9 cellular contexts compared by ENCODE assay signal in the genomic region with DNA sequence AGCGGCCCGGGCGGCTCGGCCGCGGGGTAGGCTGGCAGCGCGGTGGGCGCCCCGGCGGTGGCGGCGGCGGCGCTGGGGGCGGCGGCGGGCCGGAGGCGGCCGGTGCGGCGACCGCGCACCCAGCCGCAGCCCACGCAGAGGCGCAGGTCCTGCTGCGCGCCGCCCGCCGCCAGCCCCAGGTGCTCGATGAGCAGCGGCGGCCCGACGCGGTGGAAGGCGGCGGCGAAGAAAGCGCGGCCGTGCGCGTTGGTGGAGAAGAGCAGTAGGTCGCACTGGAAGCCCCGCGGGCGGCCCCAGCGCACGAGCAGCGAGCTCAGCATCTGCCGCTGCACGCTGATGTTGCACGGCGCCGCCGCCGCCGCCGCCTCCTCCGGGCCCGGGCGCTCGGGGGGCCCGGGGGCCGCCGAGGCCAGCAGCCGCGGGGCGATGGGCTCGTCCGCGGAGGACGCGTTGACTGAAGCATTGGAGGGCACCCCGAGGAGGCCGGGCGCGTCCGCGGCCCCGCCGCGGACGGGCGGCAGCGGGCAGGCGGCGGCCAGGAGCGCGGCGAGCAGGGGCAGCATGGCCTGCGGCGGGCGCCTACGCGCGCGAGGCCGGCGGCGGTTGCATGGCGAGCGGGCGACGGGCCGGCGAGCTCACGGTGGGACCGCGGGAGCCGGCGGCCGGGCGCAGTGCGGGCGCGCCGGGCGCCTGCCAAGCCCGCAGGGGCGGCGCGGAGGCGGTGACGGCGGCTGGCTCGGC. TPM values are rescaled to one million over a fixed set of nuclear protein-coding genes. Genes with fewer than 3 reads are reported as not detected.
DNase-seq lines count a peak whose midpoint lies in the region; ATAC-seq and TF ChIP-seq lines count a peak whose summit lies in the region.
"Had no signal": no experiment of that assay in that cellular context is flagged by ENCODE, and none has a peak within 500 bp of the region (broad histone marks: within the 10 kb centered on the region; RNA-seq: fewer than 3 reads in every experiment).

No MANE protein-coding gene starts in this region.

- peak overlapping the region; percentile 81 to 92 for H3K4me3 Mint-ChIP-seq in CD14-positive monocyte
- no peak overlapping the region for H3K4me3 Mint-ChIP-seq in activated CD8-positive, alpha-beta T cell treated with anti-CD3 and anti-CD28 coated beads for 36 hours

- peak; percentile 36 for ATAC-seq in GM19438 (IDR thresholded peaks at IDR 0.05; ENCODE audit: low read depth, unreplicated experiment)
- ATAC-seq in activated CD8-positive, alpha-beta T cell treated with anti-CD3 and anti-CD28 coated beads for 36 hours = peak; percentile 40

- WGBS in esophagus, 2 donors = 0 to 1% methylated on average over 64 to 131 of the region's 131 CpGs

- peaks cover 18% of the 10 kb centered on the region for H3K4me1 ChIP-seq in HUES48 (ENCODE audit: control insufficient read depth, insufficient read depth, low read length)
- H3K4me1 ChIP-seq in esophagus (ENCODE audit: control insufficient read depth in 2 of 2, insufficient read depth in 2 of 2, low read length in 1 of 2) = peaks cover 0 to 10% of the 10 kb centered on the region in 2 donors

- H3K27ac ChIP-seq in HUES48 (ENCODE audit: low read depth, low read length) = no peak overlapping the region
- peak overlapping the region in 1 of 2 donors; percentile 37 for H3K27ac ChIP-seq in esophagus (ENCODE audit: low read depth in 2 of 2, low read length in 1 of 2)
- H3K27ac ChIP-seq in neural cell (ENCODE audit: low read length) = no peak overlapping the region

- peaks cover 5 to 6% of the 10 kb centered on the region in 2 donors for H3K36me3 Mint-ChIP-seq in CD14-positive monocyte
- no peaks in the 10 kb centered on the region for H3K36me3 Mint-ChIP-seq in activated CD8-positive, alpha-beta T cell treated with anti-CD3 and anti-CD28 coated beads for 36 hours (ENCODE audit: low read depth)
- H3K36me3 Mint-ChIP-seq: IgD-negative memory B cell had no signal

- TF ChIP-seq CTCF in CD14-positive monocyte (IDR thresholded peaks at IDR 0.05) (no peak), neural cell (IDR thresholded peaks at IDR 0.05; ENCODE audit: poor library complexity, severe bottlenecking) (peak; percentile 2)
- no peak for TF ChIP-seq CTCF in activated CD8-positive, alpha-beta T cell treated with anti-CD3 and anti-CD28 coated beads for 36 hours (IDR thresholded peaks at IDR 0.05)

- H2AFZ ChIP-seq in neural cell (ENCODE audit: low read depth, low read length) = no peak overlapping the region

- H3F3A ChIP-seq in neural cell (ENCODE audit: insufficient read depth, low read length, poor library complexity, severe bottlenecking) = no peaks in the 10 kb centered on the region

- POLR2A ChIA-PET in activated CD8-positive, alpha-beta T cell treated with anti-CD3 and anti-CD28 coated beads for 36 hours (lab: Charles Lee) = no interaction called here

- H3K9ac ChIP-seq in HUES48 (ENCODE audit: low read depth, low read length) (no peak overlapping the region), neural cell (ENCODE audit: low read length) (peak overlapping the region; percentile 62)

- H3K79me2 ChIP-seq in neural cell (replicated peaks; ENCODE audit: insufficient read depth, low read length) = no peaks in the 10 kb centered on the region

- H3K4me1 Mint-ChIP-seq in CD14-positive monocyte = peaks cover 8% of the 10 kb centered on the region
- H3K4me1 Mint-ChIP-seq in activated CD8-positive, alpha-beta T cell treated with anti-CD3 and anti-CD28 coated beads for 36 hours (ENCODE audit: low read depth) = peaks cover 12% of the 10 kb centered on the region

- DNase-seq in CD14-positive monocyte (ENCODE audit: low spot score) = no peak
- DNase-seq in activated CD8-positive, alpha-beta T cell treated with anti-CD3 and anti-CD28 coated beads for 36 hours = peak; percentile 54
- no peak for DNase-seq in SKM-1 treated with dmso at 0.1 percent for 144 hours (lab: John Stamatoyannopoulos, UW; ENCODE audit: unreplicated experiment)
- DNase-seq in mesenteric fat pad (ENCODE audit: low spot score) = no peak

- intact Hi-C loops in CD14-positive monocyte (cut with micrococcal nuclease) = loop anchor here (2.0 to 10.0 kb wide), 3 partner anchors 273 to 439 kb away; no protein-coding TSS in a partner anchor
- intact Hi-C loops in activated CD8-positive, alpha-beta T cell treated with anti-CD3 and anti-CD28 coated beads for 36 hours (cut with micrococcal nuclease) = no loop called here

- H3K4me3 ChIP-seq in HUES48 (ENCODE audit: low read depth, low read length) (peak overlapping the region; percentile 81; the same call in 1 of the 2 replicates), esophagus (ENCODE audit: low read depth in 1 of 2, low read length in 2 of 2) (peak overlapping the region; percentile 55 to 70), neural cell (ENCODE audit: low read length) (peak overlapping the region; percentile 66)

- H3K9me3 ChIP-seq in HUES48 (ENCODE audit: control insufficient read depth, insufficient read depth, low read length) (no peaks in the 10 kb centered on the region), esophagus (ENCODE audit: control insufficient read depth in 2 of 2, insufficient read depth in 1 of 2, low read depth in 1 of 2, low read length in 1 of 2) (no peaks in the 10 kb centered on the region), neural cell (ENCODE audit: low read length) (no peaks in the 10 kb centered on the region)

- H3K9me2 ChIP-seq in neural cell (ENCODE audit: insufficient read depth, low read length) = no peaks in the 10 kb centered on the region

- 0 out of 2 replicates have a peak, but pooled peaks cover 2% of the 10 kb centered on the region for H3K36me3 ChIP-seq in HUES48 (ENCODE audit: control insufficient read depth, insufficient read depth, low read length)
- no peaks in the 10 kb centered on the region for H3K36me3 ChIP-seq in esophagus (ENCODE audit: control insufficient read depth in 2 of 2, insufficient read depth in 2 of 2, low read length in 1 of 2)
- H3K36me3 ChIP-seq in neural cell (ENCODE audit: insufficient read depth, low read length) = no peaks in the 10 kb centered on the region

- CTCF ChIA-PET in activated CD8-positive, alpha-beta T cell treated with anti-CD3 and anti-CD28 coated beads for 36 hours (lab: Charles Lee) = interaction anchor here (1.0 to 2.2 kb wide), 4 partner anchors 184 to 189 kb away, joined by 3 to 8 read pairs (median 4); no protein-coding TSS in a partner anchor

- no peaks in the 10 kb centered on the region for H4K20me1 ChIP-seq in neural cell (ENCODE audit: insufficient read depth)

- H3K9me3 Mint-ChIP-seq in CD14-positive monocyte = peaks cover 0 to 6% (median 5%) of the 10 kb centered on the region in 7 donors
- H3K9me3 Mint-ChIP-seq in activated CD8-positive, alpha-beta T cell treated with anti-CD3 and anti-CD28 coated beads for 36 hours = no peaks in the 10 kb centered on the region

- peaks cover 57 to 63% (median 63%) of the 10 kb centered on the region in 3 donors for H3K27me3 Mint-ChIP-seq in CD14-positive monocyte (ENCODE audit: low read depth in 3 of 3)
- H3K27me3 Mint-ChIP-seq in activated CD8-positive, alpha-beta T cell treated with anti-CD3 and anti-CD28 coated beads for 36 hours = peaks cover 64% of the 10 kb centered on the region

- no peak overlapping the region for H3K27ac Mint-ChIP-seq in CD14-positive monocyte
- H3K27ac Mint-ChIP-seq in activated CD8-positive, alpha-beta T cell treated with anti-CD3 and anti-CD28 coated beads for 36 hours = no peak overlapping the region

- TF ChIP-seq EP300 in neural cell (conservative IDR thresholded peaks at IDR 0.05; ENCODE audit: poor library complexity, severe bottlenecking) = no peak

- no peak for TF ChIP-seq RAD21 in neural cell (conservative IDR thresholded peaks at IDR 0.05)

- H3K27me3 ChIP-seq in HUES48 (ENCODE audit: control insufficient read depth, insufficient read depth, low read length) = peaks cover 16% of the 10 kb centered on the region
- peaks cover 0 to 8% of the 10 kb centered on the region in 2 donors for H3K27me3 ChIP-seq in esophagus (ENCODE audit: control insufficient read depth in 1 of 2, insufficient read depth in 2 of 2, low read length in 2 of 2)
- H3K27me3 ChIP-seq in neural cell (ENCODE audit: insufficient read depth, low read depth, low read length) = peaks cover 13% of the 10 kb centered on the region

- no peak overlapping the region for H3K4me2 ChIP-seq in neural cell (ENCODE audit: low read length)

TF ChIP-seq in neural cell, 6 proteins besides CTCF, POLR2A, EP300 and RAD21:
- peak; percentile 61 for TF ChIP-seq MXI1 (conservative IDR thresholded peaks at IDR 0.05; ENCODE audit: poor library complexity, severe bottlenecking)
- TF ChIP-seq, protein P1, sequence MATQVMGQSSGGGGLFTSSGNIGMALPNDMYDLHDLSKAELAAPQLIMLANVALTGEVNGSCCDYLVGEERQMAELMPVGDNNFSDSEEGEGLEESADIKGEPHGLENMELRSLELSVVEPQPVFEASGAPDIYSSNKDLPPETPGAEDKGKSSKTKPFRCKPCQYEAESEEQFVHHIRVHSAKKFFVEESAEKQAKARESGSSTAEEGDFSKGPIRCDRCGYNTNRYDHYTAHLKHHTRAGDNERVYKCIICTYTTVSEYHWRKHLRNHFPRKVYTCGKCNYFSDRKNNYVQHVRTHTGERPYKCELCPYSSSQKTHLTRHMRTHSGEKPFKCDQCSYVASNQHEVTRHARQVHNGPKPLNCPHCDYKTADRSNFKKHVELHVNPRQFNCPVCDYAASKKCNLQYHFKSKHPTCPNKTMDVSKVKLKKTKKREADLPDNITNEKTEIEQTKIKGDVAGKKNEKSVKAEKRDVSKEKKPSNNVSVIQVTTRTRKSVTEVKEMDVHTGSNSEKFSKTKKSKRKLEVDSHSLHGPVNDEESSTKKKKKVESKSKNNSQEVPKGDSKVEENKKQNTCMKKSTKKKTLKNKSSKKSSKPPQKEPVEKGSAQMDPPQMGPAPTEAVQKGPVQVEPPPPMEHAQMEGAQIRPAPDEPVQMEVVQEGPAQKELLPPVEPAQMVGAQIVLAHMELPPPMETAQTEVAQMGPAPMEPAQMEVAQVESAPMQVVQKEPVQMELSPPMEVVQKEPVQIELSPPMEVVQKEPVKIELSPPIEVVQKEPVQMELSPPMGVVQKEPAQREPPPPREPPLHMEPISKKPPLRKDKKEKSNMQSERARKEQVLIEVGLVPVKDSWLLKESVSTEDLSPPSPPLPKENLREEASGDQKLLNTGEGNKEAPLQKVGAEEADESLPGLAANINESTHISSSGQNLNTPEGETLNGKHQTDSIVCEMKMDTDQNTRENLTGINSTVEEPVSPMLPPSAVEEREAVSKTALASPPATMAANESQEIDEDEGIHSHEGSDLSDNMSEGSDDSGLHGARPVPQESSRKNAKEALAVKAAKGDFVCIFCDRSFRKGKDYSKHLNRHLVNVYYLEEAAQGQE (IDR thresholded peaks at IDR 0.05; ENCODE audit: borderline replicate concordance) = no peak

RNA-seq across cellular contexts. Expression of a gene that starts 0.5 kb away (rescaled TPM):
- polyA plus RNA-seq in CD14-positive monocyte = under 1 TPM in 1 of 2 donors, not detected in 1; 0.19 TPM
- total RNA-seq in activated CD8-positive, alpha-beta T cell treated with anti-CD3 and anti-CD28 coated beads for 36 hours = not detected
- 1 to 10 TPM; 1.7 to 5.6 TPM for polyA plus RNA-seq in esophagus
- polyA plus RNA-seq in neural cell = 7.9 and 11.1 TPM in 2 replicates
- 4.7 and 6.8 TPM in 2 replicates for polyA minus RNA-seq in neural cell
- 5.7 TPM for total RNA-seq in mesenteric fat pad
- polyA plus RNA-seq: IgD-negative memory B cell had no signal
